ENCODE assay signal across 1 cellular context in the genomic region with DNA sequence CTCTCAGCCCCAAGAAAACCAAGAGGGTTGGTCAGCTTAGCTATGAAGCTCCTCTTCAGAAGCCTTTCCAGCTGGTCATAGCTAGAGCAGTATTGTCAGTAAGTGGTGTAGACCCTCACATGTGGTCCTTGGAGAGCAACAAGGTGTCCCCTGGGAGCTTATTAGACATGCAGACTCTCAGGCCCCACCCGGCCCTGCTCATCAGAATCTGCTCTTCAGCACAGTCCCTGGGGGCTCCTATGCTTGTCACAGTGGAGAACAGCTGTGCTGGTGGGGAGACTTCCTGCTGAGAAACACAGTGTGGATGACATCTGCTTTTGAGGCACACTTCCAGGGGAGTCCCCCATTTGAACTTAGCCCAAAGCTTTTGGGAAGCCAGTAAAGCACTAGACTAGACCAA.
TF ChIP-seq lines count a peak whose summit lies in the region.

No MANE protein-coding gene starts in this region.

TF ChIP-seq in GM12878, 131 proteins besides CTCF, POLR2A, EP300 and RAD21 (continued from another document):
- TF ChIP-seq, protein P1, sequence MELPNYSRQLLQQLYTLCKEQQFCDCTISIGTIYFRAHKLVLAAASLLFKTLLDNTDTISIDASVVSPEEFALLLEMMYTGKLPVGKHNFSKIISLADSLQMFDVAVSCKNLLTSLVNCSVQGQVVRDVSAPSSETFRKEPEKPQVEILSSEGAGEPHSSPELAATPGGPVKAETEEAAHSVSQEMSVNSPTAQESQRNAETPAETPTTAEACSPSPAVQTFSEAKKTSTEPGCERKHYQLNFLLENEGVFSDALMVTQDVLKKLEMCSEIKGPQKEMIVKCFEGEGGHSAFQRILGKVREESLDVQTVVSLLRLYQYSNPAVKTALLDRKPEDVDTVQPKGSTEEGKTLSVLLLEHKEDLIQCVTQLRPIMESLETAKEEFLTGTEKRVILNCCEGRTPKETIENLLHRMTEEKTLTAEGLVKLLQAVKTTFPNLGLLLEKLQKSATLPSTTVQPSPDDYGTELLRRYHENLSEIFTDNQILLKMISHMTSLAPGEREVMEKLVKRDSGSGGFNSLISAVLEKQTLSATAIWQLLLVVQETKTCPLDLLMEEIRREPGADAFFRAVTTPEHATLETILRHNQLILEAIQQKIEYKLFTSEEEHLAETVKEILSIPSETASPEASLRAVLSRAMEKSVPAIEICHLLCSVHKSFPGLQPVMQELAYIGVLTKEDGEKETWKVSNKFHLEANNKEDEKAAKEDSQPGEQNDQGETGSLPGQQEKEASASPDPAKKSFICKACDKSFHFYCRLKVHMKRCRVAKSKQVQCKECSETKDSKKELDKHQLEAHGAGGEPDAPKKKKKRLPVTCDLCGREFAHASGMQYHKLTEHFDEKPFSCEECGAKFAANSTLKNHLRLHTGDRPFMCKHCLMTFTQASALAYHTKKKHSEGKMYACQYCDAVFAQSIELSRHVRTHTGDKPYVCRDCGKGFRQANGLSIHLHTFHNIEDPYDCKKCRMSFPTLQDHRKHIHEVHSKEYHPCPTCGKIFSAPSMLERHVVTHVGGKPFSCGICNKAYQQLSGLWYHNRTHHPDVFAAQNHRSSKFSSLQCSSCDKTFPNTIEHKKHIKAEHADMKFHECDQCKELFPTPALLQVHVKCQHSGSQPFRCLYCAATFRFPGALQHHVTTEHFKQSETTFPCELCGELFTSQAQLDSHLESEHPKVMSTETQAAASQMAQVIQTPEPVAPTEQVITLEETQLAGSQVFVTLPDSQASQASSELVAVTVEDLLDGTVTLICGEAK (IDR thresholded peaks at IDR 0.05; ENCODE audit: borderline replicate concordance), result no peak
- TF ChIP-seq CEBPB (IDR thresholded peaks at IDR 0.05; ENCODE audit: borderline replicate concordance in 1 of 2, low read depth in 2 of 2, low read length in 2 of 2), result no peak
- no peak for TF ChIP-seq CBX5 (IDR thresholded peaks at IDR 0.05; ENCODE audit: low read depth)
- TF ChIP-seq MEF2A (IDR thresholded peaks at IDR 0.05; ENCODE audit: insufficient read depth, low read depth, low read length), result 0 out of 2 replicates have a peak, but pooled peaks have one; percentile 42
- TF ChIP-seq, protein P2, sequence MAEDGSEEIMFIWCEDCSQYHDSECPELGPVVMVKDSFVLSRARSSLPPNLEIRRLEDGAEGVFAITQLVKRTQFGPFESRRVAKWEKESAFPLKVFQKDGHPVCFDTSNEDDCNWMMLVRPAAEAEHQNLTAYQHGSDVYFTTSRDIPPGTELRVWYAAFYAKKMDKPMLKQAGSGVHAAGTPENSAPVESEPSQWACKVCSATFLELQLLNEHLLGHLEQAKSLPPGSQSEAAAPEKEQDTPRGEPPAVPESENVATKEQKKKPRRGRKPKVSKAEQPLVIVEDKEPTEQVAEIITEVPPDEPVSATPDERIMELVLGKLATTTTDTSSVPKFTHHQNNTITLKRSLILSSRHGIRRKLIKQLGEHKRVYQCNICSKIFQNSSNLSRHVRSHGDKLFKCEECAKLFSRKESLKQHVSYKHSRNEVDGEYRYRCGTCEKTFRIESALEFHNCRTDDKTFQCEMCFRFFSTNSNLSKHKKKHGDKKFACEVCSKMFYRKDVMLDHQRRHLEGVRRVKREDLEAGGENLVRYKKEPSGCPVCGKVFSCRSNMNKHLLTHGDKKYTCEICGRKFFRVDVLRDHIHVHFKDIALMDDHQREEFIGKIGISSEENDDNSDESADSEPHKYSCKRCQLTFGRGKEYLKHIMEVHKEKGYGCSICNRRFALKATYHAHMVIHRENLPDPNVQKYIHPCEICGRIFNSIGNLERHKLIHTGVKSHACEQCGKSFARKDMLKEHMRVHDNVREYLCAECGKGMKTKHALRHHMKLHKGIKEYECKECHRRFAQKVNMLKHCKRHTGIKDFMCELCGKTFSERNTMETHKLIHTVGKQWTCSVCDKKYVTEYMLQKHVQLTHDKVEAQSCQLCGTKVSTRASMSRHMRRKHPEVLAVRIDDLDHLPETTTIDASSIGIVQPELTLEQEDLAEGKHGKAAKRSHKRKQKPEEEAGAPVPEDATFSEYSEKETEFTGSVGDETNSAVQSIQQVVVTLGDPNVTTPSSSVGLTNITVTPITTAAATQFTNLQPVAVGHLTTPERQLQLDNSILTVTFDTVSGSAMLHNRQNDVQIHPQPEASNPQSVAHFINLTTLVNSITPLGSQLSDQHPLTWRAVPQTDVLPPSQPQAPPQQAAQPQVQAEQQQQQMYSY (CRISPR knock-in tag; IDR thresholded peaks at IDR 0.05), result no peak
TF ChIP-seq in GM12878: peak in this region for 40.
